In the genomic region with DNA sequence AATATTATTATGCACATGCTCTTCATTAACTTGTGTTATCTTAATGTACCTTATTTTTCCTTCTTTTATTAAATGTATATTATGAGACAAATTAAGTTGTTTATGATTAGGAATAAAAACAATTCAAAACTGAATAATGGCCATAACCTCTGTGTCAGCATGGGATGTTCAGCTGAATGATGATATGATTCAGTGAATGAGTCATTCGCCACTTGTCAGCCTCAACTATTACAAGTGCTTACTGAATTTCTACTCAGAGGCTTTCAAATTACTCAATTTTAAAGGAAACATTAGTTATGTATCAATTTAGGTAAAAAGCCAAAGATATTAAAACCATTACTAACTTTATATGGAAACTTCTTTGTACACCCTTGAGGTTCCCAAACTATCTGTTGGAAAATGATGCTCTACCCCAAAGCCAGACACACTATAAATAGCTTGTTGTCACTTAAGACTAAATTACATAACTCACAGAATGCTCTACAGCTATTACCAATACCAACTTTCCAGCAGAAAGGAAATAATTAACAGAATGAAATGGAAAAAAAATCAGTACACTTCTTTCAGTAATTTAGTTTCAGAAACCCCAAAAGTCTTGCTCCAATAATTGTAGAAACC, we compare ENCODE assay signal across 14 cellular contexts. TPM values are rescaled to one million over a fixed set of nuclear protein-coding genes. Genes with fewer than 3 reads are reported as not detected.
A peak's percentile ranks its signal among the peaks of the same experiment; 100 is the strongest.
DNase-seq lines count a peak whose midpoint lies in the region; ATAC-seq and TF ChIP-seq lines count a peak whose summit lies in the region.
"Had no signal": no experiment of that assay in that cellular context is flagged by ENCODE, and none has a peak within 500 bp of the region (broad histone marks: within the 10 kb centered on the region; RNA-seq: fewer than 3 reads in every experiment).

No MANE protein-coding gene starts in this region.

- peak; percentile 55 to 82 for ATAC-seq in activated T-cell treated with anti-CD3 and anti-CD28 coated beads, Interleukin-2, amount 50 U/mL, for 4 hours
- ATAC-seq in stimulated activated effector memory CD8-positive, alpha-beta T cell treated with anti-CD3 and anti-CD28 coated beads, Interleukin-12 subunit alpha, Interleukin-12 subunit beta, amount 100 ng/mL, for 72 hours: peak; percentile 98
- ATAC-seq in stimulated activated naive B cell treated with anti-CD40 and anti-IgM and Interleukin-4, amounts not matched to agents 10 μg/mL and 1 μg/mL and 100 μg/mL, for 72 hours (replicated peaks): no peak
- no peak for ATAC-seq in HG02588 (IDR thresholded peaks at IDR 0.05; ENCODE audit: unreplicated experiment)
- ATAC-seq: CD8-positive, alpha-beta T cell had no signal

- H3K36me3 Mint-ChIP-seq in activated T-cell treated with anti-CD3 and anti-CD28 coated beads, Interleukin-2, amount 50 U/mL, for 4 hours (ENCODE audit: insufficient read depth): no peaks in the 10 kb centered on the region
- no peaks in the 10 kb centered on the region for H3K36me3 Mint-ChIP-seq in stimulated activated effector memory CD8-positive, alpha-beta T cell treated with anti-CD3 and anti-CD28 coated beads, Interleukin-12 subunit alpha, Interleukin-12 subunit beta, amount 100 ng/mL, for 72 hours
- peaks cover 2 to 7% of the 10 kb centered on the region in 2 donors for H3K36me3 Mint-ChIP-seq in stimulated activated naive B cell treated with anti-CD40 and anti-IgM and Interleukin-4, amounts not matched to agents 10 μg/mL and 1 μg/mL and 100 μg/mL, for 72 hours
- H3K36me3 Mint-ChIP-seq in activated CD4-positive, alpha-beta memory T cell treated with anti-CD3 and anti-CD28 coated beads for 36 hours: no peaks in the 10 kb centered on the region
- H3K36me3 Mint-ChIP-seq: CD8-positive, alpha-beta T cell had no signal

- H3K27me3 Mint-ChIP-seq in activated T-cell treated with anti-CD3 and anti-CD28 coated beads, Interleukin-2, amount 50 U/mL, for 4 hours (ENCODE audit: low read depth): peaks cover 23% of the 10 kb centered on the region
- peaks cover 5 to 7% of the 10 kb centered on the region in 2 donors for H3K27me3 Mint-ChIP-seq in stimulated activated naive B cell treated with anti-CD40 and anti-IgM and Interleukin-4, amounts not matched to agents 10 μg/mL and 1 μg/mL and 100 μg/mL, for 72 hours
- H3K27me3 Mint-ChIP-seq in activated CD4-positive, alpha-beta memory T cell treated with anti-CD3 and anti-CD28 coated beads for 36 hours: peaks cover 27% of the 10 kb centered on the region

- H3K9me3 Mint-ChIP-seq in activated T-cell treated with anti-CD3 and anti-CD28 coated beads, Interleukin-2, amount 50 U/mL, for 4 hours: no peaks in the 10 kb centered on the region
- H3K9me3 Mint-ChIP-seq in stimulated activated effector memory CD8-positive, alpha-beta T cell treated with anti-CD3 and anti-CD28 coated beads, Interleukin-12 subunit alpha, Interleukin-12 subunit beta, amount 100 ng/mL, for 72 hours: no peaks in the 10 kb centered on the region
- peaks cover 2 to 8% of the 10 kb centered on the region in 2 donors for H3K9me3 Mint-ChIP-seq in stimulated activated naive B cell treated with anti-CD40 and anti-IgM and Interleukin-4, amounts not matched to agents 10 μg/mL and 1 μg/mL and 100 μg/mL, for 72 hours
- peaks cover 6% of the 10 kb centered on the region for H3K9me3 Mint-ChIP-seq in activated CD4-positive, alpha-beta memory T cell treated with anti-CD3 and anti-CD28 coated beads for 36 hours
- H3K9me3 Mint-ChIP-seq: CD8-positive, alpha-beta T cell had no signal

- H3K4me1 Mint-ChIP-seq in activated T-cell treated with anti-CD3 and anti-CD28 coated beads, Interleukin-2, amount 50 U/mL, for 4 hours (ENCODE audit: low read depth): peaks cover 14% of the 10 kb centered on the region
- H3K4me1 Mint-ChIP-seq in stimulated activated effector memory CD8-positive, alpha-beta T cell treated with anti-CD3 and anti-CD28 coated beads, Interleukin-12 subunit alpha, Interleukin-12 subunit beta, amount 100 ng/mL, for 72 hours: peaks cover 12% of the 10 kb centered on the region
- peaks cover 3 to 6% of the 10 kb centered on the region in 2 donors for H3K4me1 Mint-ChIP-seq in stimulated activated naive B cell treated with anti-CD40 and anti-IgM and Interleukin-4, amounts not matched to agents 10 μg/mL and 1 μg/mL and 100 μg/mL, for 72 hours
- H3K4me1 Mint-ChIP-seq in activated CD4-positive, alpha-beta memory T cell treated with anti-CD3 and anti-CD28 coated beads for 36 hours (ENCODE audit: low read depth): peaks cover 21% of the 10 kb centered on the region
- H3K4me1 Mint-ChIP-seq: nephron progenitor cell had no signal

- H3K4me3 Mint-ChIP-seq in activated T-cell treated with anti-CD3 and anti-CD28 coated beads, Interleukin-2, amount 50 U/mL, for 4 hours: no peak overlapping the region
- no peak overlapping the region for H3K4me3 Mint-ChIP-seq in stimulated activated effector memory CD8-positive, alpha-beta T cell treated with anti-CD3 and anti-CD28 coated beads, Interleukin-12 subunit alpha, Interleukin-12 subunit beta, amount 100 ng/mL, for 72 hours
- H3K4me3 Mint-ChIP-seq in stimulated activated naive B cell treated with anti-CD40 and anti-IgM and Interleukin-4, amounts not matched to agents 10 μg/mL and 1 μg/mL and 100 μg/mL, for 72 hours: no peak overlapping the region
- no peak overlapping the region for H3K4me3 Mint-ChIP-seq in activated CD4-positive, alpha-beta memory T cell treated with anti-CD3 and anti-CD28 coated beads for 36 hours
- H3K4me3 Mint-ChIP-seq: CD8-positive, alpha-beta T cell; nephron progenitor cell had no signal

- no peak overlapping the region for H3K27ac ChIP-seq in RWPE1

- H3K4me3 ChIP-seq in fibroblast of mammary gland (ENCODE audit: control insufficient read depth, low read depth, low read length): no peak overlapping the region

- CTCF ChIA-PET in RWPE1 (lab: Yijun Ruan, JAX): no interaction called here
- CTCF ChIA-PET in activated CD4-positive, alpha-beta memory T cell treated with anti-CD3 and anti-CD28 coated beads for 36 hours (lab: Charles Lee): no interaction called here

- TF ChIP-seq CTCF in RWPE1 (conservative IDR thresholded peaks at IDR 0.05; ENCODE audit: low read depth) (no peak), fibroblast of mammary gland (conservative IDR thresholded peaks at IDR 0.05; ENCODE audit: control insufficient read depth, insufficient read depth, low read depth, low read length) (no peak)

- intact Hi-C loops in activated CD4-positive, alpha-beta memory T cell treated with anti-CD3 and anti-CD28 coated beads for 36 hours (cut with micrococcal nuclease): loop anchor here (2.0 kb wide), 2 partner anchors 18 to 24 kb away; a partner anchor contains a TSS

- no peak overlapping the region for H3K27ac Mint-ChIP-seq in stimulated activated effector memory CD8-positive, alpha-beta T cell treated with anti-CD3 and anti-CD28 coated beads, Interleukin-12 subunit alpha, Interleukin-12 subunit beta, amount 100 ng/mL, for 72 hours
- no peak overlapping the region for H3K27ac Mint-ChIP-seq in stimulated activated naive B cell treated with anti-CD40 and anti-IgM and Interleukin-4, amounts not matched to agents 10 μg/mL and 1 μg/mL and 100 μg/mL, for 72 hours
- no peak overlapping the region for H3K27ac Mint-ChIP-seq in activated CD4-positive, alpha-beta memory T cell treated with anti-CD3 and anti-CD28 coated beads for 36 hours
- H3K27ac Mint-ChIP-seq: CD8-positive, alpha-beta T cell; nephron progenitor cell had no signal

- no peak for DNase-seq in activated T-cell treated with anti-CD3 and anti-CD28 coated beads, Interleukin-2, amount 50 U/mL, for 4 hours
- DNase-seq in activated T-cell treated with anti-CD3 and anti-CD28 coated beads, Interleukin-2, amount 50 U/mL, for 1 hour: no peak
- peak; percentile 43 for DNase-seq in RWPE1 (ENCODE audit: low spot score)
- DNase-seq in fibroblast of mammary gland (ENCODE audit: low read depth): peak; percentile 66
- DNase-seq in stimulated activated effector memory CD8-positive, alpha-beta T cell treated with anti-CD3 and anti-CD28 coated beads, Interleukin-12 subunit alpha, Interleukin-12 subunit beta, amount 100 ng/mL, for 72 hours (ENCODE audit: low spot score in 2 of 2): no peak
- no peak for DNase-seq in stimulated activated naive B cell treated with anti-CD40 and anti-IgM and Interleukin-4, amounts not matched to agents 10 μg/mL and 1 μg/mL and 100 μg/mL, for 72 hours
- no peak for DNase-seq in activated CD4-positive, alpha-beta memory T cell treated with anti-CD3 and anti-CD28 coated beads for 36 hours
- DNase-seq: CD8-positive, alpha-beta T cell; mesendoderm; NCI-H1436 treated with DMSO at 0.1 percent for 48 hours; NCI-H446 treated with DMSO at 0.1 percent for 48 hours; nephron progenitor cell; SHP77 treated with DMSO at 0.1 percent for 48 hours had no signal

- POLR2A ChIA-PET in RWPE1 (lab: Yijun Ruan, JAX; ENCODE audit: low non-redundant PET): no interaction called here
- POLR2A ChIA-PET in activated CD4-positive, alpha-beta memory T cell treated with anti-CD3 and anti-CD28 coated beads for 36 hours (lab: Charles Lee): no interaction called here

RNA-seq across cellular contexts. Expression of a gene that starts 14.4 kb away (rescaled TPM):
- 10 to 100 TPM in 1 of 3 donors, 1 to 10 TPM in 2; 9.6 to 10.0 (median 9.7) TPM for total RNA-seq in activated T-cell treated with anti-CD3 and anti-CD28 coated beads, Interleukin-2, amount 50 U/mL, for 4 hours
- 1 to 10 TPM; 6.6 to 7.2 TPM for total RNA-seq in activated CD4-positive, alpha-beta memory T cell treated with anti-CD3 and anti-CD28 coated beads for 36 hours

RNA-seq across cellular contexts. Expression of a gene that starts 17.3 kb away (rescaled TPM):
- 1 to 10 TPM; 6.6 to 7.4 (median 6.7) TPM for total RNA-seq in activated T-cell treated with anti-CD3 and anti-CD28 coated beads, Interleukin-2, amount 50 U/mL, for 4 hours
- 1 to 10 TPM; 5.1 to 5.2 TPM for total RNA-seq in activated CD4-positive, alpha-beta memory T cell treated with anti-CD3 and anti-CD28 coated beads for 36 hours

Comparison
In these comparisons a context has a peak if more than half of its experiments do, and no peak if none do; other contexts are left out.
1. ATAC-seq: peak in activated T-cell treated with anti-CD3 and anti-CD28 coated beads, Interleukin-2, amount 50 U/mL, for 4 hours (2 of 2) and stimulated activated effector memory CD8-positive, alpha-beta T cell treated with anti-CD3 and anti-CD28 coated beads, Interleukin-12 subunit alpha, Interleukin-12 subunit beta, amount 100 ng/mL, for 72 hours (single experiment); none in stimulated activated naive B cell treated with anti-CD40 and anti-IgM and Interleukin-4, amounts not matched to agents 10 μg/mL and 1 μg/mL and 100 μg/mL, for 72 hours (0 of 2) and HG02588 (single experiment).
2. DNase-seq: peak in RWPE1 (single experiment) and fibroblast of mammary gland (single experiment); none in activated T-cell treated with anti-CD3 and anti-CD28 coated beads, Interleukin-2, amount 50 U/mL, for 4 hours (single experiment), activated T-cell treated with anti-CD3 and anti-CD28 coated beads, Interleukin-2, amount 50 U/mL, for 1 hour (single experiment), stimulated activated effector memory CD8-positive, alpha-beta T cell treated with anti-CD3 and anti-CD28 coated beads, Interleukin-12 subunit alpha, Interleukin-12 subunit beta, amount 100 ng/mL, for 72 hours (0 of 2), stimulated activated naive B cell treated with anti-CD40 and anti-IgM and Interleukin-4, amounts not matched to agents 10 μg/mL and 1 μg/mL and 100 μg/mL, for 72 hours (single experiment) and activated CD4-positive, alpha-beta memory T cell treated with anti-CD3 and anti-CD28 coated beads for 36 hours (single experiment).